Comparison of ENCODE assay signal across 27 cellular contexts in genomic region chr20:39698706-39699211, GRCh38.
"Had no signal": no experiment of that assay in that cellular context is flagged by ENCODE, and none has a peak within 500 bp of the region (broad histone marks: within the 10 kb centered on the region; RNA-seq: fewer than 3 reads in every experiment).

No MANE protein-coding gene starts in this region.

- H3K36me3 ChIP-seq: gastrocnemius medialis, lower lobe of right lung, sigmoid colon, upper lobe of left lung, vagina had no signal

- H3K27me3 ChIP-seq: gastrocnemius medialis, sigmoid colon, upper lobe of left lung, vagina had no signal

- H3K27ac ChIP-seq: gastrocnemius medialis, lower lobe of right lung, sigmoid colon, upper lobe of left lung, vagina had no signal

- H3K4me1 ChIP-seq: lower lobe of right lung, upper lobe of left lung, vagina had no signal

- H3K9me3 ChIP-seq: gastrocnemius medialis, lower lobe of right lung, sigmoid colon, upper lobe of left lung, vagina had no signal

- DNase-seq: activated B cell treated with CpG ODN at 0.5 μM for 24 hours; activated CD4-positive, alpha-beta T cell treated with anti-CD3 and anti-CD28 coated beads for 36 hours; activated effector memory CD4-positive, alpha-beta T cell treated with Interleukin-2 at 50 U/mL for 16 hours; activated naive CD4-positive, alpha-beta T cell treated with Interleukin-2 at 50 U/mL for 16 hours; anterior cingulate cortex; central memory CD4-positive, alpha-beta T cell; dermis blood vessel endothelial cell; effector CD4-positive, alpha-beta T cell; gastrocnemius medialis; glutamatergic neuron; hippocampal formation; kidney; left colon; lower lobe of right lung; mesenchymal stem cell; naive thymus-derived CD8-positive, alpha-beta T cell; sigmoid colon; small intestine; stimulated activated CD4-positive, alpha-beta T cell treated with anti-CD3 and anti-CD28 coated beads, Interleukin-1b, Interleukin-23, amount 100 ng/mL, for 48 hours; stimulated activated CD4-positive, alpha-beta T cell treated with anti-CD3 and anti-CD28 coated beads, Interleukin-4, amount 100 ng/mL, for 4 hours; stimulated activated CD8-positive, alpha-beta memory T cell treated with anti-CD3 and anti-CD28 coated beads, Interleukin-4, amount 100 ng/mL, for 48 hours; stimulated activated naive CD8-positive, alpha-beta T cell treated with anti-CD3 and anti-CD28 coated beads, Interleukin-15, amount 100 ng/mL, for 72 hours; substantia nigra; T-helper 1 cell; upper lobe of left lung had no signal

- H3K4me3 ChIP-seq: gastrocnemius medialis, lower lobe of right lung, sigmoid colon, upper lobe of left lung, vagina had no signal

- ATAC-seq: activated CD4-positive, alpha-beta T cell treated with anti-CD3 and anti-CD28 coated beads for 36 hours; gastrocnemius medialis; left colon; lower lobe of right lung; naive thymus-derived CD8-positive, alpha-beta T cell; stimulated activated memory B cell treated with anti-CD40 and anti-IgM and Interleukin-4, amounts not matched to agents 10 μg/mL and 1 μg/mL and 100 μg/mL, for 72 hours; stimulated activated naive CD8-positive, alpha-beta T cell treated with anti-CD3 and anti-CD28 coated beads, Interleukin-15, amount 100 ng/mL, for 72 hours had no signal
